In the genomic region with DNA sequence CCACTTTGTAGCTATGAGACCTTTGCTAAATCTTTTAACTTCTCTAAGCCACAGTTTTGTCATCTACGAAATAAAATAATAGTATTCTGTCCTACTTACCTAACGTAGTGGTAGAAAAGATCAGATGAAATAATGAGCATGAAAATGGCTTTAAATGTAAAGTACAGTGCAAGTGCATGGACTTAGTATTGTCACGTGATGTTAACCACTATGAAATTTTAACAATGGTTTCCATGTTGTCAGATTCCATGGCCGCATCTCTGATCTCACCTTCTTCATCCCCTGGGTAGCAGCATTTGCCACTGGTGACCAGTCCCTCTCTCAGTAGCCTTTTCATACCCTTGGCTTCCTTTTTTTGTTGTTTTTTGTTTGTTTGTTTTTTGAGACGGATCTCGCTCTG, we compare ENCODE assay signal across 3 cellular contexts.
TF ChIP-seq lines count a peak whose summit lies in the region.

No MANE protein-coding gene starts in this region.

TF ChIP-seq in HepG2, 621 proteins besides CTCF, POLR2A, EP300 and RAD21 (continues in another document):
- TF ChIP-seq HHEX (CRISPR knock-in tag; IDR thresholded peaks at IDR 0.05) (no peak), RAD51 (IDR thresholded peaks at IDR 0.05; ENCODE audit: borderline replicate concordance) (peak; percentile 59), ATRX (CRISPR knock-in tag; IDR thresholded peaks at IDR 0.05; ENCODE audit: borderline replicate concordance) (no peak), SMYD3 (CRISPR knock-in tag; IDR thresholded peaks at IDR 0.05) (no peak), ZNF605 (CRISPR knock-in tag; IDR thresholded peaks at IDR 0.05) (no peak), MEIS1 (CRISPR knock-in tag; IDR thresholded peaks at IDR 0.05; ENCODE audit: borderline replicate concordance) (no peak), NFRKB (IDR thresholded peaks at IDR 0.05) (no peak), FLYWCH1 (CRISPR knock-in tag; IDR thresholded peaks at IDR 0.05) (no peak), NKX3-1 (CRISPR knock-in tag; IDR thresholded peaks at IDR 0.05) (no peak), GTF3A (CRISPR knock-in tag; conservative IDR thresholded peaks at IDR 0.05) (no peak), ZNF550 (CRISPR knock-in tag; IDR thresholded peaks at IDR 0.05; ENCODE audit: borderline replicate concordance) (no peak), HMG20B (CRISPR knock-in tag; conservative IDR thresholded peaks at IDR 0.05) (no peak)
- TF ChIP-seq, protein P1, sequence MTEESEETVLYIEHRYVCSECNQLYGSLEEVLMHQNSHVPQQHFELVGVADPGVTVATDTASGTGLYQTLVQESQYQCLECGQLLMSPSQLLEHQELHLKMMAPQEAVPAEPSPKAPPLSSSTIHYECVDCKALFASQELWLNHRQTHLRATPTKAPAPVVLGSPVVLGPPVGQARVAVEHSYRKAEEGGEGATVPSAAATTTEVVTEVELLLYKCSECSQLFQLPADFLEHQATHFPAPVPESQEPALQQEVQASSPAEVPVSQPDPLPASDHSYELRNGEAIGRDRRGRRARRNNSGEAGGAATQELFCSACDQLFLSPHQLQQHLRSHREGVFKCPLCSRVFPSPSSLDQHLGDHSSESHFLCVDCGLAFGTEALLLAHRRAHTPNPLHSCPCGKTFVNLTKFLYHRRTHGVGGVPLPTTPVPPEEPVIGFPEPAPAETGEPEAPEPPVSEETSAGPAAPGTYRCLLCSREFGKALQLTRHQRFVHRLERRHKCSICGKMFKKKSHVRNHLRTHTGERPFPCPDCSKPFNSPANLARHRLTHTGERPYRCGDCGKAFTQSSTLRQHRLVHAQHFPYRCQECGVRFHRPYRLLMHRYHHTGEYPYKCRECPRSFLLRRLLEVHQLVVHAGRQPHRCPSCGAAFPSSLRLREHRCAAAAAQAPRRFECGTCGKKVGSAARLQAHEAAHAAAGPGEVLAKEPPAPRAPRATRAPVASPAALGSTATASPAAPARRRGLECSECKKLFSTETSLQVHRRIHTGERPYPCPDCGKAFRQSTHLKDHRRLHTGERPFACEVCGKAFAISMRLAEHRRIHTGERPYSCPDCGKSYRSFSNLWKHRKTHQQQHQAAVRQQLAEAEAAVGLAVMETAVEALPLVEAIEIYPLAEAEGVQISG (CRISPR knock-in tag; IDR thresholded peaks at IDR 0.05), result no peak
- TF ChIP-seq, protein P2, sequence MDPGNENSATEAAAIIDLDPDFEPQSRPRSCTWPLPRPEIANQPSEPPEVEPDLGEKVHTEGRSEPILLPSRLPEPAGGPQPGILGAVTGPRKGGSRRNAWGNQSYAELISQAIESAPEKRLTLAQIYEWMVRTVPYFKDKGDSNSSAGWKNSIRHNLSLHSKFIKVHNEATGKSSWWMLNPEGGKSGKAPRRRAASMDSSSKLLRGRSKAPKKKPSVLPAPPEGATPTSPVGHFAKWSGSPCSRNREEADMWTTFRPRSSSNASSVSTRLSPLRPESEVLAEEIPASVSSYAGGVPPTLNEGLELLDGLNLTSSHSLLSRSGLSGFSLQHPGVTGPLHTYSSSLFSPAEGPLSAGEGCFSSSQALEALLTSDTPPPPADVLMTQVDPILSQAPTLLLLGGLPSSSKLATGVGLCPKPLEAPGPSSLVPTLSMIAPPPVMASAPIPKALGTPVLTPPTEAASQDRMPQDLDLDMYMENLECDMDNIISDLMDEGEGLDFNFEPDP (CRISPR knock-in tag; conservative IDR thresholded peaks at IDR 0.05), result no peak
- TF ChIP-seq, protein P3, sequence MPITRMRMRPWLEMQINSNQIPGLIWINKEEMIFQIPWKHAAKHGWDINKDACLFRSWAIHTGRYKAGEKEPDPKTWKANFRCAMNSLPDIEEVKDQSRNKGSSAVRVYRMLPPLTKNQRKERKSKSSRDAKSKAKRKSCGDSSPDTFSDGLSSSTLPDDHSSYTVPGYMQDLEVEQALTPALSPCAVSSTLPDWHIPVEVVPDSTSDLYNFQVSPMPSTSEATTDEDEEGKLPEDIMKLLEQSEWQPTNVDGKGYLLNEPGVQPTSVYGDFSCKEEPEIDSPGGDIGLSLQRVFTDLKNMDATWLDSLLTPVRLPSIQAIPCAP (CRISPR knock-in tag; IDR thresholded peaks at IDR 0.05; ENCODE audit: low read depth), result no peak

TF ChIP-seq in A549, 52 proteins besides CTCF, POLR2A, EP300 and RAD21:
- no peak for TF ChIP-seq FOSB (CRISPR knock-in tag; IDR thresholded peaks at IDR 0.05)
- no peak for TF ChIP-seq CBX8 (IDR thresholded peaks at IDR 0.05)
- TF ChIP-seq, protein P4, sequence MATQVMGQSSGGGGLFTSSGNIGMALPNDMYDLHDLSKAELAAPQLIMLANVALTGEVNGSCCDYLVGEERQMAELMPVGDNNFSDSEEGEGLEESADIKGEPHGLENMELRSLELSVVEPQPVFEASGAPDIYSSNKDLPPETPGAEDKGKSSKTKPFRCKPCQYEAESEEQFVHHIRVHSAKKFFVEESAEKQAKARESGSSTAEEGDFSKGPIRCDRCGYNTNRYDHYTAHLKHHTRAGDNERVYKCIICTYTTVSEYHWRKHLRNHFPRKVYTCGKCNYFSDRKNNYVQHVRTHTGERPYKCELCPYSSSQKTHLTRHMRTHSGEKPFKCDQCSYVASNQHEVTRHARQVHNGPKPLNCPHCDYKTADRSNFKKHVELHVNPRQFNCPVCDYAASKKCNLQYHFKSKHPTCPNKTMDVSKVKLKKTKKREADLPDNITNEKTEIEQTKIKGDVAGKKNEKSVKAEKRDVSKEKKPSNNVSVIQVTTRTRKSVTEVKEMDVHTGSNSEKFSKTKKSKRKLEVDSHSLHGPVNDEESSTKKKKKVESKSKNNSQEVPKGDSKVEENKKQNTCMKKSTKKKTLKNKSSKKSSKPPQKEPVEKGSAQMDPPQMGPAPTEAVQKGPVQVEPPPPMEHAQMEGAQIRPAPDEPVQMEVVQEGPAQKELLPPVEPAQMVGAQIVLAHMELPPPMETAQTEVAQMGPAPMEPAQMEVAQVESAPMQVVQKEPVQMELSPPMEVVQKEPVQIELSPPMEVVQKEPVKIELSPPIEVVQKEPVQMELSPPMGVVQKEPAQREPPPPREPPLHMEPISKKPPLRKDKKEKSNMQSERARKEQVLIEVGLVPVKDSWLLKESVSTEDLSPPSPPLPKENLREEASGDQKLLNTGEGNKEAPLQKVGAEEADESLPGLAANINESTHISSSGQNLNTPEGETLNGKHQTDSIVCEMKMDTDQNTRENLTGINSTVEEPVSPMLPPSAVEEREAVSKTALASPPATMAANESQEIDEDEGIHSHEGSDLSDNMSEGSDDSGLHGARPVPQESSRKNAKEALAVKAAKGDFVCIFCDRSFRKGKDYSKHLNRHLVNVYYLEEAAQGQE (IDR thresholded peaks at IDR 0.05), result no peak
- TF ChIP-seq SREBF2 (IDR thresholded peaks at IDR 0.05), result no peak
- TF ChIP-seq, protein P5, sequence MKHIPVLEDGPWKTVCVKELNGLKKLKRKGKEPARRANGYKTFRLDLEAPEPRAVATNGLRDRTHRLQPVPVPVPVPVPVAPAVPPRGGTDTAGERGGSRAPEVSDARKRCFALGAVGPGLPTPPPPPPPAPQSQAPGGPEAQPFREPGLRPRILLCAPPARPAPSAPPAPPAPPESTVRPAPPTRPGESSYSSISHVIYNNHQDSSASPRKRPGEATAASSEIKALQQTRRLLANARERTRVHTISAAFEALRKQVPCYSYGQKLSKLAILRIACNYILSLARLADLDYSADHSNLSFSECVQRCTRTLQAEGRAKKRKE (CRISPR knock-in tag; IDR thresholded peaks at IDR 0.05; ENCODE audit: low read depth), result no peak
- TF ChIP-seq ZNF302 (CRISPR knock-in tag; IDR thresholded peaks at IDR 0.05), result no peak
- no peak for TF ChIP-seq ZFP36 (IDR thresholded peaks at IDR 0.05; ENCODE audit: borderline replicate concordance, partially characterized antibody)
- TF ChIP-seq TFCP2L1 (CRISPR knock-in tag; IDR thresholded peaks at IDR 0.05), result no peak
- TF ChIP-seq RARB (CRISPR knock-in tag; IDR thresholded peaks at IDR 0.05), result no peak
- TF ChIP-seq, protein P6, sequence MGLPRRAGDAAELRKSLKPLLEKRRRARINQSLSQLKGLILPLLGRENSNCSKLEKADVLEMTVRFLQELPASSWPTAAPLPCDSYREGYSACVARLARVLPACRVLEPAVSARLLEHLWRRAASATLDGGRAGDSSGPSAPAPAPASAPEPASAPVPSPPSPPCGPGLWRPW (IDR thresholded peaks at IDR 0.05), result no peak
- TF ChIP-seq KDM1A (IDR thresholded peaks at IDR 0.05; ENCODE audit: low read depth), result no peak
- no peak for TF ChIP-seq KDM5A (IDR thresholded peaks at IDR 0.05)
- TF ChIP-seq, protein P7, sequence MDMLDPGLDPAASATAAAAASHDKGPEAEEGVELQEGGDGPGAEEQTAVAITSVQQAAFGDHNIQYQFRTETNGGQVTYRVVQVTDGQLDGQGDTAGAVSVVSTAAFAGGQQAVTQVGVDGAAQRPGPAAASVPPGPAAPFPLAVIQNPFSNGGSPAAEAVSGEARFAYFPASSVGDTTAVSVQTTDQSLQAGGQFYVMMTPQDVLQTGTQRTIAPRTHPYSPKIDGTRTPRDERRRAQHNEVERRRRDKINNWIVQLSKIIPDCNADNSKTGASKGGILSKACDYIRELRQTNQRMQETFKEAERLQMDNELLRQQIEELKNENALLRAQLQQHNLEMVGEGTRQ (IDR thresholded peaks at IDR 0.05), result no peak
- TF ChIP-seq NPAS2 (CRISPR knock-in tag; IDR thresholded peaks at IDR 0.05; ENCODE audit: borderline replicate concordance), result no peak
- TF ChIP-seq CHD4 (IDR thresholded peaks at IDR 0.05; ENCODE audit: borderline replicate concordance), result no peak
- TF ChIP-seq, protein P8, sequence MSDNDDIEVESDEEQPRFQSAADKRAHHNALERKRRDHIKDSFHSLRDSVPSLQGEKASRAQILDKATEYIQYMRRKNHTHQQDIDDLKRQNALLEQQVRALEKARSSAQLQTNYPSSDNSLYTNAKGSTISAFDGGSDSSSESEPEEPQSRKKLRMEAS (IDR thresholded peaks at IDR 0.05), result no peak
- no peak for TF ChIP-seq RCOR1 (IDR thresholded peaks at IDR 0.05; ENCODE audit: low read depth, low read length)
- no peak for TF ChIP-seq JUNB (IDR thresholded peaks at IDR 0.05)

TF ChIP-seq in K562, 482 proteins besides CTCF, POLR2A, EP300 and RAD21:
- TF ChIP-seq, protein P9, sequence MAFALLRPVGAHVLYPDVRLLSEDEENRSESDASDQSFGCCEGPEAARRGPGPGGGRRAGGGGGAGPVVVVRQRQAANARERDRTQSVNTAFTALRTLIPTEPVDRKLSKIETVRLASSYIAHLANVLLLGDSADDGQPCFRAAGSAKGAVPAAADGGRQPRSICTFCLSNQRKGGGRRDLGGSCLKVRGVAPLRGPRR (CRISPR knock-in tag; IDR thresholded peaks at IDR 0.05), result no peak
- TF ChIP-seq, protein P10, sequence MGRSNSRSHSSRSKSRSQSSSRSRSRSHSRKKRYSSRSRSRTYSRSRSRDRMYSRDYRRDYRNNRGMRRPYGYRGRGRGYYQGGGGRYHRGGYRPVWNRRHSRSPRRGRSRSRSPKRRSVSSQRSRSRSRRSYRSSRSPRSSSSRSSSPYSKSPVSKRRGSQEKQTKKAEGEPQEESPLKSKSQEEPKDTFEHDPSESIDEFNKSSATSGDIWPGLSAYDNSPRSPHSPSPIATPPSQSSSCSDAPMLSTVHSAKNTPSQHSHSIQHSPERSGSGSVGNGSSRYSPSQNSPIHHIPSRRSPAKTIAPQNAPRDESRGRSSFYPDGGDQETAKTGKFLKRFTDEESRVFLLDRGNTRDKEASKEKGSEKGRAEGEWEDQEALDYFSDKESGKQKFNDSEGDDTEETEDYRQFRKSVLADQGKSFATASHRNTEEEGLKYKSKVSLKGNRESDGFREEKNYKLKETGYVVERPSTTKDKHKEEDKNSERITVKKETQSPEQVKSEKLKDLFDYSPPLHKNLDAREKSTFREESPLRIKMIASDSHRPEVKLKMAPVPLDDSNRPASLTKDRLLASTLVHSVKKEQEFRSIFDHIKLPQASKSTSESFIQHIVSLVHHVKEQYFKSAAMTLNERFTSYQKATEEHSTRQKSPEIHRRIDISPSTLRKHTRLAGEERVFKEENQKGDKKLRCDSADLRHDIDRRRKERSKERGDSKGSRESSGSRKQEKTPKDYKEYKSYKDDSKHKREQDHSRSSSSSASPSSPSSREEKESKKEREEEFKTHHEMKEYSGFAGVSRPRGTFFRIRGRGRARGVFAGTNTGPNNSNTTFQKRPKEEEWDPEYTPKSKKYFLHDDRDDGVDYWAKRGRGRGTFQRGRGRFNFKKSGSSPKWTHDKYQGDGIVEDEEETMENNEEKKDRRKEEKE (IDR thresholded peaks at IDR 0.05; ENCODE audit: borderline replicate concordance in 1 of 2, control insufficient read depth in 1 of 2, low read depth in 2 of 2, low read length in 1 of 2), result no peak
- TF ChIP-seq, protein P11, sequence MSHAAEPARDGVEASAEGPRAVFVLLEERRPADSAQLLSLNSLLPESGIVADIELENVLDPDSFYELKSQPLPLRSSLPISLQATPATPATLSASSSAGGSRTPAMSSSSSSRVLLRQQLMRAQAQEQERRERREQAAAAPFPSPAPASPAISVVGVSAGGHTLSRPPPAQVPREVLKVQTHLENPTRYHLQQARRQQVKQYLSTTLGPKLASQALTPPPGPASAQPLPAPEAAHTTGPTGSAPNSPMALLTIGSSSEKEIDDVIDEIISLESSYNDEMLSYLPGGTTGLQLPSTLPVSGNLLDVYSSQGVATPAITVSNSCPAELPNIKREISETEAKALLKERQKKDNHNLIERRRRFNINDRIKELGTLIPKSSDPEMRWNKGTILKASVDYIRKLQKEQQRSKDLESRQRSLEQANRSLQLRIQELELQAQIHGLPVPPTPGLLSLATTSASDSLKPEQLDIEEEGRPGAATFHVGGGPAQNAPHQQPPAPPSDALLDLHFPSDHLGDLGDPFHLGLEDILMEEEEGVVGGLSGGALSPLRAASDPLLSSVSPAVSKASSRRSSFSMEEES (CRISPR knock-in tag; IDR thresholded peaks at IDR 0.05), result peak; percentile 89
- TF ChIP-seq FOXK1 (CRISPR knock-in tag; IDR thresholded peaks at IDR 0.05; ENCODE audit: borderline replicate concordance) (no peak), KHSRP (IDR thresholded peaks at IDR 0.05) (no peak), TEAD1 (CRISPR knock-in tag; IDR thresholded peaks at IDR 0.05) (no peak)
- TF ChIP-seq, protein P12, sequence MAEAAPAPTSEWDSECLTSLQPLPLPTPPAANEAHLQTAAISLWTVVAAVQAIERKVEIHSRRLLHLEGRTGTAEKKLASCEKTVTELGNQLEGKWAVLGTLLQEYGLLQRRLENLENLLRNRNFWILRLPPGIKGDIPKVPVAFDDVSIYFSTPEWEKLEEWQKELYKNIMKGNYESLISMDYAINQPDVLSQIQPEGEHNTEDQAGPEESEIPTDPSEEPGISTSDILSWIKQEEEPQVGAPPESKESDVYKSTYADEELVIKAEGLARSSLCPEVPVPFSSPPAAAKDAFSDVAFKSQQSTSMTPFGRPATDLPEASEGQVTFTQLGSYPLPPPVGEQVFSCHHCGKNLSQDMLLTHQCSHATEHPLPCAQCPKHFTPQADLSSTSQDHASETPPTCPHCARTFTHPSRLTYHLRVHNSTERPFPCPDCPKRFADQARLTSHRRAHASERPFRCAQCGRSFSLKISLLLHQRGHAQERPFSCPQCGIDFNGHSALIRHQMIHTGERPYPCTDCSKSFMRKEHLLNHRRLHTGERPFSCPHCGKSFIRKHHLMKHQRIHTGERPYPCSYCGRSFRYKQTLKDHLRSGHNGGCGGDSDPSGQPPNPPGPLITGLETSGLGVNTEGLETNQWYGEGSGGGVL (CRISPR knock-in tag; IDR thresholded peaks at IDR 0.05), result no peak
TF ChIP-seq in K562: peak in this region for 1.
